ENCODE assay signal across 21 cellular contexts in genomic region chr2:174035117-174035516, GRCh38.
DNase-seq lines count a peak whose midpoint lies in the region; FAIRE-seq and TF ChIP-seq lines count a peak whose summit lies in the region.
"Had no signal": no experiment of that assay in that cellular context is flagged by ENCODE, and none has a peak within 500 bp of the region (broad histone marks: within the 10 kb centered on the region; RNA-seq: fewer than 3 reads in every experiment).

No MANE protein-coding gene starts in this region.

- TF ChIP-seq EP300 in H1 (IDR thresholded peaks at IDR 0.05; ENCODE audit: borderline replicate concordance in 1 of 2, low read depth in 2 of 2, low read length in 2 of 2): no peak

- H2BK20ac ChIP-seq in H1 (ENCODE audit: low read length): 0 out of 2 replicates have a peak overlapping the region, but pooled peaks have one; percentile 48

- H3K18ac ChIP-seq in H1 (ENCODE audit: extremely low read depth, low read length): no peak overlapping the region

- CTCF ChIA-PET in H1 (lab: Charles Lee; ENCODE audit: partially characterized antibody): interaction anchor here (0.5 to 4.0 kb wide), 22 partner anchors 8 to 584 kb away, joined by 3 to 16 read pairs (median 4); no protein-coding TSS in a partner anchor

- H3K4me3 ChIP-seq in ACC112 (ENCODE audit: low read depth, low read length): no peak overlapping the region
- no peak overlapping the region for H3K4me3 ChIP-seq in H1 (ENCODE audit: extremely low read depth in 1 of 4, insufficient read depth in 2 of 4, low read depth in 3 of 4, low read length in 4 of 4)
- no peak overlapping the region for H3K4me3 ChIP-seq in osteoblast (ENCODE audit: insufficient read depth, low read length)
- no peak overlapping the region for H3K4me3 ChIP-seq in dorsolateral prefrontal cortex
- H3K4me3 ChIP-seq: SJSA1 had no signal

- TF ChIP-seq CTCF in HFFc6 (IDR thresholded peaks at IDR 0.05) (no peak), H1 (IDR thresholded peaks at IDR 0.05; ENCODE audit: control extremely low read depth in 1 of 3, insufficient read depth in 1 of 3, low read depth in 1 of 3, low read length in 3 of 3) (no peak), osteoblast (IDR thresholded peaks at IDR 0.05; ENCODE audit: extremely low read depth, low read depth, low read length) (no peak), dorsolateral prefrontal cortex (IDR thresholded peaks at IDR 0.05 in 54 of 56, conservative IDR thresholded peaks at IDR 0.05 in 2 of 56; ENCODE audit: low read depth in 1 of 56, partially characterized antibody in 56 of 56) (no peak)

- H3K27ac ChIP-seq in ACC112 (ENCODE audit: low read depth, low read length) (peak overlapping the region; percentile 96), H1 (ENCODE audit: low read depth, low read length) (no peak overlapping the region), osteoblast (ENCODE audit: low read depth, low read length) (peak overlapping the region; percentile 65), dorsolateral prefrontal cortex (no peak overlapping the region)
- H3K27ac ChIP-seq: HL-60, KMS-11 had no signal

- H2BK120ac ChIP-seq in H1 (replicated peaks; ENCODE audit: low read depth, low read length): no peak overlapping the region

- H3K9ac ChIP-seq in H1 (replicated peaks in 1 of 4; ENCODE audit: extremely low read depth in 1 of 4, low read depth in 3 of 4, low read length in 3 of 4): no peak overlapping the region
- H3K9ac ChIP-seq: KMS-11 had no signal

- no peak for TF ChIP-seq POLR2A in H1 (IDR thresholded peaks at IDR 0.05; ENCODE audit: control extremely low read depth in 1 of 2, low read depth in 2 of 2, low read length in 2 of 2)

- no peak overlapping the region for H3K14ac ChIP-seq in H1 (ENCODE audit: insufficient read length)

- peaks cover 47% of the 10 kb centered on the region for H3K4me1 ChIP-seq in ACC112 (ENCODE audit: control insufficient read depth, insufficient read depth, low read length, unreplicated experiment)
- peaks cover 4 to 8% (median 4%) of the 10 kb centered on the region in 4 experiments; a peak in 6 of 7 replicates for H3K4me1 ChIP-seq in H1 (replicated peaks in 1 of 4; ENCODE audit: control insufficient read depth in 3 of 4, insufficient read depth in 4 of 4, low read length in 3 of 4)
- peaks cover 47% of the 10 kb centered on the region for H3K4me1 ChIP-seq in osteoblast (ENCODE audit: insufficient read depth, low read length)
- H3K4me1 ChIP-seq: BE2C had no signal

- intact Hi-C loops in dorsolateral prefrontal cortex (cut with DNase I): loop anchor here (5.0 to 10.0 kb wide), 3 partner anchors 68 to 630 kb away; partner anchors contain the start of gene SP3 (in 1 of the 2)

- H4K20me1 ChIP-seq in H1 (replicated peaks in 1 of 2; ENCODE audit: control insufficient read depth in 1 of 2, insufficient read depth in 2 of 2, low read length in 2 of 2) (no peaks in the 10 kb centered on the region), osteoblast (ENCODE audit: insufficient read depth, low read length) (no peaks in the 10 kb centered on the region)

- 82% methylated on average over 3 of the region's 3 CpGs; no CpG with 5 or more reads in 1 of the 2 experiments for WGBS in H1 (ENCODE audit: extremely low coverage in 1 of 2, insufficient coverage in 1 of 2, insufficient read length in 1 of 2, insufficient replicate concordance in 2 of 2, low coverage in 1 of 2, low lambda C conversion rate in 2 of 2, missing lambda C conversion rate in 1 of 2), 2 experiments

- no peak overlapping the region for H4K8ac ChIP-seq in H1 (ENCODE audit: extremely low read depth, insufficient read depth, low read length)

- H3K79me1 ChIP-seq in H1 (ENCODE audit: low read depth, low read length): no peaks in the 10 kb centered on the region

- H3K79me2 ChIP-seq in ACC112 (ENCODE audit: control insufficient read depth, insufficient read depth, low read length, unreplicated experiment) (no peaks in the 10 kb centered on the region), H1 (ENCODE audit: control insufficient read depth in 1 of 2, insufficient read depth in 2 of 2, low read length in 2 of 2) (no peaks in the 10 kb centered on the region), osteoblast (ENCODE audit: insufficient read depth, low read length) (no peaks in the 10 kb centered on the region)

- H4K5ac ChIP-seq in H1 (ENCODE audit: insufficient read length, low read depth, low read length): no peak overlapping the region

- H3K36me3 ChIP-seq in ACC112 (ENCODE audit: insufficient read depth, low read length): no peaks in the 10 kb centered on the region
- H3K36me3 ChIP-seq in H1 (ENCODE audit: control insufficient read depth in 2 of 4, insufficient read depth in 4 of 4, low read length in 3 of 4): no peaks in the 10 kb centered on the region
- no peaks in the 10 kb centered on the region for H3K36me3 ChIP-seq in osteoblast (ENCODE audit: insufficient read depth, low read length)
- H3K36me3 ChIP-seq: BE2C, SJSA1 had no signal

- no peaks in the 10 kb centered on the region for H3K23me2 ChIP-seq in H1 (ENCODE audit: low read depth, low read length)

- DNase-seq in HFFc6 (peak; percentile 26), H1 (ENCODE audit: low read depth in 1 of 2, low spot score in 2 of 2) (no peak), osteoblast (ENCODE audit: insufficient read length, low spot score, missing footprints) (peak; percentile 79), GDM1 (lab: John Stamatoyannopoulos, UW) (no peak), dorsolateral prefrontal cortex (no peak), HPDE6-E6E7 (ENCODE audit: extremely low spot score) (no peak)
- no peak for DNase-seq in stimulated activated CD8-positive, alpha-beta memory T cell treated with anti-CD3 and anti-CD28 coated beads, Interleukin-4, amount 100 ng/mL, for 48 hours
- DNase-seq: BE2C; CD4-positive, CD25-positive, alpha-beta regulatory T cell; GOT3; MV-4-11; NCI-H1105 treated with DMSO at 0.1 percent for 48 hours; NCI-H2081 treated with DMSO at 0.1 percent for 48 hours; NCI-H2171 treated with DMSO at 0.1 percent for 48 hours; NCI-H524 treated with DMSO at 0.1 percent for 48 hours; NCI-H82 had no signal

- peak overlapping the region; percentile 73 for H3K27ac Mint-ChIP-seq in HFFc6

- H3K4me2 ChIP-seq in H1 (ENCODE audit: insufficient read depth in 1 of 2, low read depth in 2 of 2, low read length in 2 of 2): no peak overlapping the region
- peak overlapping the region; percentile 79 for H3K4me2 ChIP-seq in osteoblast (ENCODE audit: insufficient read depth, low read length)
- H3K4me2 ChIP-seq: KMS-11 had no signal

- no peaks in the 10 kb centered on the region for H3K36me3 Mint-ChIP-seq in HFFc6 (ENCODE audit: low read depth)
- H3K36me3 Mint-ChIP-seq: CD4-positive, CD25-positive, alpha-beta regulatory T cell had no signal

- no peak overlapping the region for H2BK12ac ChIP-seq in H1 (ENCODE audit: low read depth, low read length)

- H2BK5ac ChIP-seq in H1 (ENCODE audit: low read depth, low read length): no peak overlapping the region

- H3K9me3 Mint-ChIP-seq in HFFc6: peaks cover 4% of the 10 kb centered on the region

- H3K56ac ChIP-seq in H1 (replicated peaks; ENCODE audit: insufficient read length, low read depth, low read length): no peak overlapping the region

- POLR2A ChIA-PET in H1 (lab: Charles Lee; ENCODE audit: partially characterized antibody): no interaction called here

- H2BK15ac ChIP-seq in H1 (ENCODE audit: low read length): no peak overlapping the region

- H3K27me3 ChIP-seq in ACC112 (ENCODE audit: insufficient read depth, low read length) (no peaks in the 10 kb centered on the region), H1 (replicated peaks in 1 of 4; ENCODE audit: control insufficient read depth in 3 of 4, extremely low read depth in 1 of 4, insufficient read depth in 3 of 4, low read length in 3 of 4) (no peaks in the 10 kb centered on the region), osteoblast (ENCODE audit: insufficient read depth, low read length) (no peaks in the 10 kb centered on the region), dorsolateral prefrontal cortex (peaks cover 0 to 5% (median 0%) of the 10 kb centered on the region in 45 donors)
- H3K27me3 ChIP-seq: BE2C, SJSA1 had no signal

- FAIRE-seq in H1 (lab: Jason Lieb, UNC): no peak
- FAIRE-seq: RCC 7860 had no signal

- no peak overlapping the region for H2AK5ac ChIP-seq in H1 (ENCODE audit: low read depth, low read length)

- no peak overlapping the region for H4K91ac ChIP-seq in H1 (replicated peaks; ENCODE audit: insufficient read length, low read length)

- TF ChIP-seq RAD21 in H1 (IDR thresholded peaks at IDR 0.05 in 1 of 2, conservative IDR thresholded peaks at IDR 0.05 in 1 of 2; ENCODE audit: low read depth in 2 of 2, low read length in 2 of 2): no peak

- H2AFZ ChIP-seq in ACC112 (ENCODE audit: low read length, unreplicated experiment): peak overlapping the region; percentile 77
- H2AFZ ChIP-seq in H1 (ENCODE audit: low read length): no peak overlapping the region
- no peak overlapping the region for H2AFZ ChIP-seq in osteoblast (ENCODE audit: low read length)

- H3K23ac ChIP-seq in H1 (ENCODE audit: insufficient read length): no peak overlapping the region

- H3K4me3 Mint-ChIP-seq in HFFc6: no peak overlapping the region; the same call in 1 of the 2 replicates
- H3K4me3 Mint-ChIP-seq: CD4-positive, CD25-positive, alpha-beta regulatory T cell had no signal

- no peaks in the 10 kb centered on the region; the same call in 1 of the 2 replicates for H3K27me3 Mint-ChIP-seq in HFFc6 (ENCODE audit: insufficient read depth)

- no peak overlapping the region for H3K4ac ChIP-seq in H1 (replicated peaks; ENCODE audit: insufficient read length, low read depth, low read length)

- peaks cover 70% of the 10 kb centered on the region for H3K4me1 Mint-ChIP-seq in HFFc6 (ENCODE audit: low read depth)

- H3K9me3 ChIP-seq in H1 (ENCODE audit: insufficient read depth in 2 of 2, low read depth in 1 of 2, low read length in 1 of 2) (no peaks in the 10 kb centered on the region), osteoblast (ENCODE audit: low read depth, low read length) (no peaks in the 10 kb centered on the region)
- H3K9me3 ChIP-seq: BE2C, SJSA1 had no signal

TF ChIP-seq in H1, 55 proteins besides CTCF, POLR2A, EP300 and RAD21:
- TF ChIP-seq SIN3A (conservative IDR thresholded peaks at IDR 0.05 in 1 of 2, IDR thresholded peaks at IDR 0.05 in 1 of 2; ENCODE audit: low read depth in 1 of 2, low read length in 2 of 2): no peak
- TF ChIP-seq CBX5 (IDR thresholded peaks at IDR 0.05; ENCODE audit: low read depth, low read length): no peak
- TF ChIP-seq KDM1A (IDR thresholded peaks at IDR 0.05; ENCODE audit: borderline replicate concordance, low read length): no peak
- no peak for TF ChIP-seq BACH1 (IDR thresholded peaks at IDR 0.05; ENCODE audit: low read length)
- no peak for TF ChIP-seq GTF2F1 (IDR thresholded peaks at IDR 0.05; ENCODE audit: borderline replicate concordance, low read depth, low read length)
- TF ChIP-seq TAF1 (IDR thresholded peaks at IDR 0.05; ENCODE audit: low read depth, low read length): no peak

Comparison
In these comparisons a context has a peak if more than half of its experiments do, and no peak if none do; other contexts are left out.
1. H3K27ac ChIP-seq: peak in ACC112 (single experiment) and osteoblast (single experiment); none in H1 (single experiment) and dorsolateral prefrontal cortex (0 of 59).
2. DNase-seq: peak in HFFc6 (single experiment) and osteoblast (single experiment); none in H1 (0 of 2), stimulated activated CD8-positive, alpha-beta memory T cell treated with anti-CD3 and anti-CD28 coated beads, Interleukin-4, amount 100 ng/mL, for 48 hours (single experiment), GDM1 (single experiment), dorsolateral prefrontal cortex (0 of 10) and HPDE6-E6E7 (single experiment).